Comparison of ENCODE assay signal across 34 cellular contexts in the genomic region with DNA sequence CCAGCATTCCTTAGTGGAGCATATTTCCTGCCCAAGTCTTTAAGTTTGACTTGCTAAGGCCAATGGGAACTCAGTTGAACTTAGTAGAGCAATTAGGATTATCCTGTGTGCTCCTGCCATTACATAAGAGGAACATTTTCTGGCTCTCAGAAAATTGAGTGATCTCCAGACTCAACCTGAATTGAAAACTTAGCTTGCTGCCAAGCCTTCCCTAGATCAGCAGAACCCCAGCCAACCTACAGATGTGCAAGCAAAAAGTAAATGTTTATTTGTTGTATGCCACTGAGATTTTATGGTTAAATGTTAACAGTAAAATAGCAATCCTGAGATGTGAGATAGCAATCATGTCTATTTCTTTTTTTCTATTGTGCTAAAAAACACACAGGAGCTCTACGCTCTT.
"Had no signal": no experiment of that assay in that cellular context is flagged by ENCODE, and none has a peak within 500 bp of the region (broad histone marks: within the 10 kb centered on the region; RNA-seq: fewer than 3 reads in every experiment).

No MANE protein-coding gene starts in this region.

- H3K36me3 ChIP-seq: adrenal gland, ascending aorta, brain microvascular endothelial cell, breast epithelium, cardiac muscle cell had no signal

- H3K27ac ChIP-seq: adrenal gland, ascending aorta, body of pancreas, brain microvascular endothelial cell, breast epithelium, cardiac muscle cell had no signal

- H3K4me3 ChIP-seq: adrenal gland, ascending aorta, body of pancreas, breast epithelium, cardiac muscle cell had no signal

- FAIRE-seq: astrocyte, bronchial epithelial cell had no signal

- H3K27me3 ChIP-seq: adrenal gland, ascending aorta, body of pancreas, brain microvascular endothelial cell, breast epithelium, cardiac muscle cell had no signal

- H3K4me1 ChIP-seq: adrenal gland, ascending aorta, body of pancreas, breast epithelium had no signal

- DNase-seq: activated effector memory CD4-positive, alpha-beta T cell treated with anti-CD3 and anti-CD28 coated beads, Interleukin-2, amount 50 U/mL, for 16 hours; activated effector memory CD4-positive, alpha-beta T cell treated with Interleukin-2 at 50 U/mL for 16 hours; activated gamma-delta T cell; activated gamma-delta T cell treated with Interleukin-2 at 50 U/mL for 16 hours; activated naive CD4-positive, alpha-beta T cell; activated naive CD4-positive, alpha-beta T cell treated with anti-CD3 and anti-CD28 coated beads for 36 hours; activated naive CD4-positive, alpha-beta T cell treated with anti-CD3 and anti-CD28 coated beads, Interleukin-2, amount 10 ng/mL, durations not matched to agents 7 days and 5 days; activated naive CD4-positive, alpha-beta T cell treated with anti-CD3 and anti-CD28 coated beads, Interleukin-2, amount 50 U/mL, for 16 hours; activated naive CD4-positive, alpha-beta T cell treated with Interleukin-2 at 50 U/mL for 16 hours; activated naive CD8-positive, alpha-beta T cell treated with anti-CD3 and anti-CD28 coated beads for 36 hours; activated naive CD8-positive, alpha-beta T cell treated with anti-CD3 and anti-CD28 coated beads, Interleukin-2, amount 10 ng/mL, durations not matched to agents 7 days and 5 days; activated naive CD8-positive, alpha-beta T cell treated with anti-CD3 and anti-CD28 coated beads, Interleukin-2, amount 50 U/mL, for 24 hours; activated T-cell treated with anti-CD3 and anti-CD28 coated beads, Interleukin-2, amount 50 U/mL, for 1 hour; activated T-cell treated with anti-CD3 and anti-CD28 coated beads, Interleukin-2, amount 50 U/mL, for 24 hours; activated T-cell treated with anti-CD3 and anti-CD28 coated beads, Interleukin-2, amount 50 U/mL, for 4 hours; activated T-cell treated with anti-CD3 and anti-CD28 coated beads, Interleukin-2, amount 50 U/mL, for 48 hours; activated T-cell treated with anti-CD3 and anti-CD28 coated beads, Interleukin-2, amount 50 U/mL, for 72 hours; adrenal gland; amniotic stem cell; amygdala; anterior cingulate cortex; aorta; body of pancreas; brain microvascular endothelial cell; caudate nucleus; central memory CD4-positive, alpha-beta T cell; cerebellar nuclear complex had no signal

- ATAC-seq: activated naive CD4-positive, alpha-beta T cell treated with anti-CD3 and anti-CD28 coated beads, Interleukin-2, amount 50 U/mL, for 72 hours; activated naive CD8-positive, alpha-beta T cell treated with anti-CD3 and anti-CD28 coated beads, Interleukin-2, amount 50 U/mL, for 24 hours; activated T-cell treated with anti-CD3 and anti-CD28 coated beads, Interleukin-2, amount 50 U/mL, for 4 hours; activated T-cell treated with anti-CD3 and anti-CD28 coated beads, Interleukin-2, amount 50 U/mL, for 72 hours; activated T-helper 17 cell treated with anti-CD3 and anti-CD28 coated beads, Interleukin-2, amount 50 U/mL, for 72 hours; body of pancreas had no signal

- H3K9me3 ChIP-seq: adrenal gland, ascending aorta, body of pancreas, breast epithelium had no signal
